7 cellular contexts compared by ENCODE assay signal in genomic region chr1:157262422-157262821, GRCh38.
"Had no signal": no experiment of that assay in that cellular context is flagged by ENCODE, and none has a peak within 500 bp of the region (broad histone marks: within the 10 kb centered on the region; RNA-seq: fewer than 3 reads in every experiment).

No MANE protein-coding gene starts in this region.

- DNase-seq: GM23248, GOT3, H7, HCEC 1CT, IMR-90, KBM-7 had no signal

- H2AFZ ChIP-seq: GM23248 had no signal

- H3K27ac ChIP-seq: GM23248 had no signal

- H3K4me3 ChIP-seq: GM23248 had no signal

- H3K9ac ChIP-seq: GM23248 had no signal

- FAIRE-seq: HTR-8/SVneo had no signal
